ENCODE assay signal across 8 cellular contexts in genomic region chr18:10131783-10132381, GRCh38.
DNase-seq lines count a peak whose midpoint lies in the region; ATAC-seq and TF ChIP-seq lines count a peak whose summit lies in the region.

No MANE protein-coding gene starts in this region.

- H3K4me1 ChIP-seq in suprapubic skin, result peaks cover 23% of the 10 kb centered on the region

- TF ChIP-seq CTCF in suprapubic skin (IDR thresholded peaks at IDR 0.05), result no peak

- DNase-seq in NCI-H146 treated with DMSO at 0.1 percent for 48 hours (lab: John Stamatoyannopoulos, UW; ENCODE audit: unreplicated experiment) (peak; percentile 96), dermis blood vessel endothelial cell (peak; percentile 14), medulla oblongata (ENCODE audit: extremely low spot score) (peak; percentile 23), suprapubic skin (ENCODE audit: low spot score in 2 of 2) (no peak), NCI-H82 treated with DMSO at 0.1 percent for 48 hours (lab: John Stamatoyannopoulos, UW; ENCODE audit: unreplicated experiment) (no peak), putamen (ENCODE audit: low spot score) (no peak), Kasumi-1 (lab: John Stamatoyannopoulos, UW) (no peak)

- TF ChIP-seq POLR2A in suprapubic skin (IDR thresholded peaks at IDR 0.05), result no peak

- WGBS in suprapubic skin, result 9% methylated on average over 6 of the region's 41 CpGs

- H3K27ac ChIP-seq in suprapubic skin, result peak overlapping the region; percentile 25

- H3K4me3 ChIP-seq in suprapubic skin, result peak overlapping the region; percentile 46

- no peaks in the 10 kb centered on the region for H3K27me3 ChIP-seq in suprapubic skin

- ATAC-seq in HG02571 (IDR thresholded peaks at IDR 0.05; ENCODE audit: unreplicated experiment), result no peak

- no peaks in the 10 kb centered on the region for H3K9me3 ChIP-seq in suprapubic skin

- no peaks in the 10 kb centered on the region for H3K36me3 ChIP-seq in suprapubic skin

- TF ChIP-seq EP300 in suprapubic skin (IDR thresholded peaks at IDR 0.05), result no peak

Comparison
In these comparisons a context has a peak if more than half of its experiments do, and no peak if none do; other contexts are left out.
1. DNase-seq: peak in NCI-H146 treated with DMSO at 0.1 percent for 48 hours (single experiment), dermis blood vessel endothelial cell (single experiment) and medulla oblongata (single experiment); none in suprapubic skin (0 of 2), NCI-H82 treated with DMSO at 0.1 percent for 48 hours (single experiment), putamen (single experiment) and Kasumi-1 (0 of 2).